In genomic region chr2:189574793-189575475, GRCh38 we compare ENCODE assay signal across 14 cellular contexts. TPM values are rescaled to one million over a fixed set of nuclear protein-coding genes. Genes with fewer than 3 reads are reported as not detected.
DNase-seq lines count a peak whose midpoint lies in the region; ATAC-seq and TF ChIP-seq lines count a peak whose summit lies in the region.
"Had no signal": no experiment of that assay in that cellular context is flagged by ENCODE, and none has a peak within 500 bp of the region (broad histone marks: within the 10 kb centered on the region; RNA-seq: fewer than 3 reads in every experiment).

No MANE protein-coding gene starts in this region.

- DNase-seq in activated CD4-positive, alpha-beta T cell treated with anti-CD3 and anti-CD28 coated beads for 36 hours, result no peak
- DNase-seq in activated CD4-positive, alpha-beta T cell treated with anti-CD3 and anti-CD28 coated beads for 48 hours, result no peak
- DNase-seq in dermis microvascular lymphatic vessel endothelial cell (ENCODE audit: low read depth in 2 of 2) (peak; percentile 81 to 82), lower lobe of right lung (no peak), thoracic aorta (ENCODE audit: low spot score) (no peak), SKM-1 treated with dmso at 0.1 percent for 144 hours (lab: John Stamatoyannopoulos, UW; ENCODE audit: unreplicated experiment) (no peak), sciatic nerve (ENCODE audit: low spot score) (no peak), WTC11 (ENCODE audit: low spot score) (no peak)
- DNase-seq: cortex of kidney, NCI-H226 had no signal

- CTCF ChIA-PET in activated CD4-positive, alpha-beta T cell treated with anti-CD3 and anti-CD28 coated beads for 36 hours (lab: Charles Lee), result no interaction called here
- CTCF ChIA-PET in WTC11 (lab: Charles Lee), result no interaction called here

- H3K27ac Mint-ChIP-seq in activated CD4-positive, alpha-beta T cell treated with anti-CD3 and anti-CD28 coated beads for 36 hours, result peak overlapping the region; percentile 20
- no peak overlapping the region for H3K27ac Mint-ChIP-seq in WTC11

- H3K9me3 ChIP-seq in lower lobe of right lung, result no peaks in the 10 kb centered on the region
- no peaks in the 10 kb centered on the region for H3K9me3 ChIP-seq in thoracic aorta
- H3K9me3 ChIP-seq: prostate gland had no signal

- TF ChIP-seq CTCF in lower lobe of right lung (IDR thresholded peaks at IDR 0.05) (no peak), thoracic aorta (IDR thresholded peaks at IDR 0.05) (no peak), WTC11 (IDR thresholded peaks at IDR 0.05) (no peak)

- ATAC-seq in activated CD4-positive, alpha-beta T cell treated with anti-CD3 and anti-CD28 coated beads for 36 hours, result no peak
- ATAC-seq in lower lobe of right lung, result peak; percentile 64 to 79
- no peak for ATAC-seq in thoracic aorta (ENCODE audit: insufficient number of reproducible peaks, low FRiP score, low read depth)
- ATAC-seq in sciatic nerve, result no peak
- no peak for ATAC-seq in WTC11

- H3K4me1 ChIP-seq in lower lobe of right lung (peaks cover 69% of the 10 kb centered on the region), thoracic aorta (ENCODE audit: control insufficient read depth in 1 of 2, low read depth in 2 of 2) (peaks cover 21 to 78% of the 10 kb centered on the region in 2 donors)
- H3K4me1 ChIP-seq: prostate gland had no signal

- H3K27me3 ChIP-seq in lower lobe of right lung (ENCODE audit: low read depth), result no peaks in the 10 kb centered on the region
- no peaks in the 10 kb centered on the region for H3K27me3 ChIP-seq in thoracic aorta (replicated peaks; ENCODE audit: insufficient read depth)

- peaks cover 3% of the 10 kb centered on the region for H3K27me3 Mint-ChIP-seq in activated CD4-positive, alpha-beta T cell treated with anti-CD3 and anti-CD28 coated beads for 36 hours
- peaks cover 67% of the 10 kb centered on the region for H3K27me3 Mint-ChIP-seq in WTC11 (ENCODE audit: low read depth)

- H3K36me3 Mint-ChIP-seq in activated CD4-positive, alpha-beta T cell treated with anti-CD3 and anti-CD28 coated beads for 36 hours (ENCODE audit: low read depth), result peaks cover 3% of the 10 kb centered on the region
- no peaks in the 10 kb centered on the region for H3K36me3 Mint-ChIP-seq in WTC11

- H3K4me1 Mint-ChIP-seq in activated CD4-positive, alpha-beta T cell treated with anti-CD3 and anti-CD28 coated beads for 36 hours, result peaks cover 44% of the 10 kb centered on the region
- peaks cover under 1% of the 10 kb centered on the region for H3K4me1 Mint-ChIP-seq in WTC11

- intact Hi-C loops in activated CD4-positive, alpha-beta T cell treated with anti-CD3 and anti-CD28 coated beads for 36 hours (cut with DNase I, micrococcal nuclease), result no loop called here
- intact Hi-C loops in lower lobe of right lung (cut with DNase I) (loop anchor here (10.0 kb wide), 1 partner anchor 100 kb away; no protein-coding TSS in a partner anchor), sciatic nerve (cut with DNase I) (no loop called here)

- H3K36me3 ChIP-seq in lower lobe of right lung, result peaks cover 64% of the 10 kb centered on the region
- peaks cover 7% of the 10 kb centered on the region for H3K36me3 ChIP-seq in thoracic aorta
- H3K36me3 ChIP-seq: prostate gland had no signal

- H3K9me3 Mint-ChIP-seq in activated CD4-positive, alpha-beta T cell treated with anti-CD3 and anti-CD28 coated beads for 36 hours (ENCODE audit: low read depth), result no peaks in the 10 kb centered on the region
- no peaks in the 10 kb centered on the region for H3K9me3 Mint-ChIP-seq in WTC11
- H3K9me3 Mint-ChIP-seq: activated naive CD4-positive, alpha-beta T cell treated with anti-CD3 and anti-CD28 coated beads, Interleukin-2, amount 50 U/mL, for 72 hours had no signal

- H3K4me3 ChIP-seq in lower lobe of right lung, result peak overlapping the region; percentile 75
- H3K4me3 ChIP-seq in thoracic aorta, result peak overlapping the region; percentile 94
- H3K4me3 ChIP-seq: lung, prostate gland had no signal

- POLR2A ChIA-PET in activated CD4-positive, alpha-beta T cell treated with anti-CD3 and anti-CD28 coated beads for 36 hours (lab: Charles Lee), result no interaction called here
- POLR2A ChIA-PET in WTC11 (lab: Charles Lee), result no interaction called here

- H3K27ac ChIP-seq in lower lobe of right lung (peak overlapping the region; percentile 37), thoracic aorta (peak overlapping the region; percentile 65 to 90)
- H3K27ac ChIP-seq: prostate gland had no signal

- H3K4me3 Mint-ChIP-seq in activated CD4-positive, alpha-beta T cell treated with anti-CD3 and anti-CD28 coated beads for 36 hours, result no peak overlapping the region
- no peak overlapping the region for H3K4me3 Mint-ChIP-seq in WTC11

TF ChIP-seq in WTC11, 78 proteins besides CTCF, POLR2A, EP300 and RAD21:
- TF ChIP-seq RORB (CRISPR knock-in tag; IDR thresholded peaks at IDR 0.05), result no peak

RNA-seq across cellular contexts. Expression of gene SLC40A1, which starts 5.7 kb away (rescaled TPM):
- total RNA-seq in activated CD4-positive, alpha-beta T cell treated with anti-CD3 and anti-CD28 coated beads for 36 hours, result 1 to 10 TPM; 4.2 TPM
- total RNA-seq in dermis microvascular lymphatic vessel endothelial cell, result 105 and 319 TPM in 2 replicates
- 135 TPM for total RNA-seq in lower lobe of right lung
- 100 to 1,000 TPM in 1 of 2 donors, 10 to 100 TPM in 1; 76.5 to 118 TPM for total RNA-seq in thoracic aorta
- total RNA-seq in sciatic nerve, result 48.6 TPM
- total RNA-seq in WTC11 (2021), result 0.53 to 0.76 TPM (median 0.57 TPM) in 3 replicates
- total RNA-seq: OCI-LY7 had no signal

Comparison
In these comparisons a context has a peak if more than half of its experiments do, and no peak if none do; other contexts are left out.
1. ATAC-seq: peak in lower lobe of right lung (2 of 2); none in activated CD4-positive, alpha-beta T cell treated with anti-CD3 and anti-CD28 coated beads for 36 hours (single experiment), thoracic aorta (single experiment), sciatic nerve (single experiment) and WTC11 (single experiment).
2. DNase-seq: peak in dermis microvascular lymphatic vessel endothelial cell (2 of 2); none in activated CD4-positive, alpha-beta T cell treated with anti-CD3 and anti-CD28 coated beads for 36 hours (single experiment), activated CD4-positive, alpha-beta T cell treated with anti-CD3 and anti-CD28 coated beads for 48 hours (single experiment), lower lobe of right lung (single experiment), thoracic aorta (single experiment), SKM-1 treated with dmso at 0.1 percent for 144 hours (single experiment), sciatic nerve (single experiment) and WTC11 (single experiment).